ENCODE assay signal across 1 cellular context in the genomic region with DNA sequence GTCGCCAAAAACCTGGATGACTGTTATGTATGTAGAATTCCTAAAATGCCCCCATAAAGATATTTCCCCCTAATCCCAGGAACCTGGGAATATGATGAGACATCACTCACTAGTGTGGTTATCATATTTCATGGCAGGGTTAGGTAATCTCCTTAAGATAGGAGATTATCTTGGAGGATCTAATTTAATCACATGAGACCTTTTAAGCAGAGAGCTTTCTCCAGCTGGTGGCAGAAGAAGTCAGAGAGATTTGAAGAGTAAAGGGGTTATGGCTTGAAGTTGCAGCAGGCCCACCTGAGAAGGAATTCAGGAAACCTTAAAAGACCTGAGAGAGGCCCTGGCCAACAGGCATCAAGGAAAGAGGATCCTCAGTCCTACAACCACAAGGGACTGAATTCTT.
TF ChIP-seq lines count a peak whose summit lies in the region.

No MANE protein-coding gene starts in this region.

TF ChIP-seq in IMR-90, 13 proteins besides CTCF, POLR2A, EP300 and RAD21 (continued from another document):
- TF ChIP-seq, protein P1, sequence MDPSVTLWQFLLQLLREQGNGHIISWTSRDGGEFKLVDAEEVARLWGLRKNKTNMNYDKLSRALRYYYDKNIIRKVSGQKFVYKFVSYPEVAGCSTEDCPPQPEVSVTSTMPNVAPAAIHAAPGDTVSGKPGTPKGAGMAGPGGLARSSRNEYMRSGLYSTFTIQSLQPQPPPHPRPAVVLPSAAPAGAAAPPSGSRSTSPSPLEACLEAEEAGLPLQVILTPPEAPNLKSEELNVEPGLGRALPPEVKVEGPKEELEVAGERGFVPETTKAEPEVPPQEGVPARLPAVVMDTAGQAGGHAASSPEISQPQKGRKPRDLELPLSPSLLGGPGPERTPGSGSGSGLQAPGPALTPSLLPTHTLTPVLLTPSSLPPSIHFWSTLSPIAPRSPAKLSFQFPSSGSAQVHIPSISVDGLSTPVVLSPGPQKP (IDR thresholded peaks at IDR 0.05; ENCODE audit: borderline replicate concordance, low read depth, low read length) = no peak
- TF ChIP-seq FOS (IDR thresholded peaks at IDR 0.05; ENCODE audit: low read depth, low read length) = no peak
- TF ChIP-seq SMC3 (IDR thresholded peaks at IDR 0.05; ENCODE audit: low read depth, low read length) = no peak
- TF ChIP-seq CEBPB (IDR thresholded peaks at IDR 0.05; ENCODE audit: low read depth, low read length) = no peak
- TF ChIP-seq RCOR1 (IDR thresholded peaks at IDR 0.05; ENCODE audit: insufficient replicate concordance, low read length) = no peak
TF ChIP-seq in IMR-90: peak in this region for 0.
